ENCODE assay signal across 17 cellular contexts in genomic region chr7:92177362-92177761, GRCh38. TPM values are rescaled to one million over a fixed set of nuclear protein-coding genes. Genes with fewer than 3 reads are reported as not detected.
DNase-seq lines count a peak whose midpoint lies in the region; TF ChIP-seq lines count a peak whose summit lies in the region.
"Had no signal": no experiment of that assay in that cellular context is flagged by ENCODE, and none has a peak within 500 bp of the region (broad histone marks: within the 10 kb centered on the region; RNA-seq: fewer than 3 reads in every experiment).

No MANE protein-coding gene starts in this region.

- H3K4me3 ChIP-seq in SJCRH30 (no peak overlapping the region), fibroblast of villous mesenchyme (ENCODE audit: low read depth, low read length) (no peak overlapping the region)
- H3K4me3 ChIP-seq: gastroesophageal sphincter had no signal

- H3K36me3 ChIP-seq in SJCRH30, result no peaks in the 10 kb centered on the region
- H3K36me3 ChIP-seq: gastroesophageal sphincter had no signal

- H3K9me3 ChIP-seq in SJCRH30 (replicated peaks), result peaks cover 4% of the 10 kb centered on the region; the same call in 1 of the 2 replicates
- H3K9me3 ChIP-seq: gastroesophageal sphincter had no signal

- H3K36me3 Mint-ChIP-seq in type B pancreatic cell (no peaks in the 10 kb centered on the region), progenitor cell of endocrine pancreas (ENCODE audit: insufficient read depth) (peaks cover 1% of the 10 kb centered on the region), Calu3 (ENCODE audit: insufficient read depth, unreplicated experiment) (peaks cover 7% of the 10 kb centered on the region)
- H3K36me3 Mint-ChIP-seq: T-cell had no signal

- H3K27me3 ChIP-seq in SJCRH30, result no peaks in the 10 kb centered on the region
- H3K27me3 ChIP-seq: gastroesophageal sphincter had no signal

- DNase-seq in NCI-H82 (lab: John Stamatoyannopoulos, UW) (peak; percentile 10), NCI-H82 treated with DMSO at 0.1 percent for 48 hours (lab: John Stamatoyannopoulos, UW; ENCODE audit: unreplicated experiment) (no peak), SJCRH30 (peak; percentile 87 to 96), fibroblast of villous mesenchyme (ENCODE audit: low read depth) (peak; percentile 55), type B pancreatic cell (ENCODE audit: extremely low spot score, unreplicated experiment) (no peak), HPDE6-E6E7 (ENCODE audit: extremely low spot score) (no peak), progenitor cell of endocrine pancreas (ENCODE audit: low spot score, unreplicated experiment) (no peak), Calu3 (no peak)
- DNase-seq: 8988T; activated CD4-positive, alpha-beta T cell treated with anti-CD3 and anti-CD28 coated beads, Interleukin-2, amount 50 U/mL, for 1 hour; activated effector memory CD4-positive, alpha-beta T cell treated with Interleukin-2 at 50 U/mL for 16 hours; cerebellar nuclear complex; NCI-H1105 treated with DMSO at 0.1 percent for 48 hours; stimulated activated CD4-positive, alpha-beta T cell treated with anti-CD3 and anti-CD28 coated beads, Interleukin-12 subunit alpha, Interleukin-12 subunit beta, amount 100 ng/mL, for 4 hours; T-cell had no signal

- BruUV-seq in Calu3 (replicated peaks; lab: Mats Ljungman, UMichigan), result no TSS peak

- no peak overlapping the region for H3K27ac Mint-ChIP-seq in type B pancreatic cell
- no peak overlapping the region for H3K27ac Mint-ChIP-seq in progenitor cell of endocrine pancreas
- H3K27ac Mint-ChIP-seq in Calu3 (ENCODE audit: unreplicated experiment), result no peak overlapping the region
- H3K27ac Mint-ChIP-seq: T-cell had no signal

- TF ChIP-seq CTCF in fibroblast of villous mesenchyme (IDR thresholded peaks at IDR 0.05; ENCODE audit: insufficient read depth, low read depth, low read length) (no peak), type B pancreatic cell (conservative IDR thresholded peaks at IDR 0.05) (no peak), progenitor cell of endocrine pancreas (IDR thresholded peaks at IDR 0.05; ENCODE audit: unreplicated experiment) (no peak), Calu3 (IDR thresholded peaks at IDR 0.05; ENCODE audit: unreplicated experiment) (no peak)

- peak overlapping the region; percentile 38 for H3K27ac ChIP-seq in SJCRH30
- H3K27ac ChIP-seq: gastroesophageal sphincter had no signal

- H3K4me3 Mint-ChIP-seq in type B pancreatic cell (peak overlapping the region; percentile 17), progenitor cell of endocrine pancreas (ENCODE audit: low read depth) (no peak overlapping the region), Calu3 (ENCODE audit: low read depth, unreplicated experiment) (no peak overlapping the region)

- peaks cover 8% of the 10 kb centered on the region for H3K4me1 ChIP-seq in SJCRH30

- CTCF ChIA-PET in Calu3 (lab: Charles Lee), result no interaction called here

- intact Hi-C loops in Calu3 (cut with micrococcal nuclease; ENCODE audit: unreplicated experiment), result no loop called here

- H3K27me3 Mint-ChIP-seq in type B pancreatic cell, result no peaks in the 10 kb centered on the region
- H3K27me3 Mint-ChIP-seq in progenitor cell of endocrine pancreas, result peaks cover 8% of the 10 kb centered on the region
- no peaks in the 10 kb centered on the region for H3K27me3 Mint-ChIP-seq in Calu3 (ENCODE audit: unreplicated experiment)

- H3K4me1 Mint-ChIP-seq in type B pancreatic cell (ENCODE audit: unreplicated experiment) (peaks cover 10% of the 10 kb centered on the region), progenitor cell of endocrine pancreas (ENCODE audit: low read depth) (no peaks in the 10 kb centered on the region), Calu3 (ENCODE audit: low read depth, unreplicated experiment) (no peaks in the 10 kb centered on the region)

- no peaks in the 10 kb centered on the region for H3K9me3 Mint-ChIP-seq in type B pancreatic cell
- H3K9me3 Mint-ChIP-seq in progenitor cell of endocrine pancreas (ENCODE audit: low read depth), result peaks cover 6% of the 10 kb centered on the region
- H3K9me3 Mint-ChIP-seq in Calu3 (ENCODE audit: low read depth, unreplicated experiment), result no peaks in the 10 kb centered on the region

RNA-seq across cellular contexts. Expression of gene LRRD1, which starts 1.6 kb away (rescaled TPM):
- total RNA-seq in SJCRH30 (2014; rRNA removed; shearing (Covaris generic)), result 0.05 and 0.30 TPM in 2 replicates
- under 0.01 TPM in 1 of 2 replicates, not detected in the other for total RNA-seq in fibroblast of villous mesenchyme
- 0.19 TPM in 1 of 2 replicates, not detected in the other for total RNA-seq in type B pancreatic cell (ENCODE audit: low replicate concordance)
- 0.31 and 0.34 TPM in 2 replicates for total RNA-seq in progenitor cell of endocrine pancreas
- total RNA-seq in Calu3 (2022), result not detected in 2 replicates
- total RNA-seq: liver, T-cell had no signal

RNA-seq across cellular contexts. Expression of gene CYP51A1, which starts 43.1 kb away (rescaled TPM):
- total RNA-seq in SJCRH30 (2014; rRNA removed; shearing (Covaris generic)), result 130 and 131 TPM in 2 replicates
- total RNA-seq in fibroblast of villous mesenchyme (324 and 431 TPM in 2 replicates), type B pancreatic cell (ENCODE audit: low replicate concordance) (82.8 and 83.0 TPM in 2 replicates), progenitor cell of endocrine pancreas (79.8 and 89.8 TPM in 2 replicates), Calu3 (2022) (99.5 and 105 TPM in 2 replicates)

Comparison
In these comparisons a context has a peak if more than half of its experiments do, and no peak if none do; other contexts are left out.
1. DNase-seq: peak in NCI-H82 (single experiment), SJCRH30 (2 of 2) and fibroblast of villous mesenchyme (single experiment); none in NCI-H82 treated with DMSO at 0.1 percent for 48 hours (single experiment), type B pancreatic cell (single experiment), HPDE6-E6E7 (single experiment), progenitor cell of endocrine pancreas (single experiment) and Calu3 (single experiment).